Comparison of ENCODE assay signal across 23 cellular contexts in genomic region chr2:25692143-25692542, GRCh38. TPM values are rescaled to one million over a fixed set of nuclear protein-coding genes. Genes with fewer than 3 reads are reported as not detected.
DNase-seq lines count a peak whose midpoint lies in the region; ATAC-seq and TF ChIP-seq lines count a peak whose summit lies in the region.
"Had no signal": no experiment of that assay in that cellular context is flagged by ENCODE, and none has a peak within 500 bp of the region (broad histone marks: within the 10 kb centered on the region; RNA-seq: fewer than 3 reads in every experiment).

No MANE protein-coding gene starts in this region.

- no peaks in the 10 kb centered on the region for H3K9me3 ChIP-seq in PC-3 (ENCODE audit: low read length)
- no peaks in the 10 kb centered on the region for H3K9me3 ChIP-seq in ascending aorta
- H3K9me3 ChIP-seq: tibial artery had no signal

- no peak for TF ChIP-seq CTCF in PC-3 (conservative IDR thresholded peaks at IDR 0.05; ENCODE audit: low read depth, low read length)
- no peak for TF ChIP-seq CTCF in neural crest cell (conservative IDR thresholded peaks at IDR 0.05)
- no peak for TF ChIP-seq CTCF in ascending aorta (IDR thresholded peaks at IDR 0.05)

- H3K27me3 Mint-ChIP-seq in neural crest cell (ENCODE audit: low read depth), result no peaks in the 10 kb centered on the region
- H3K27me3 Mint-ChIP-seq: activated T-cell treated with anti-CD3 and anti-CD28 coated beads, Interleukin-2, amount 50 U/mL, for 24 hours; dendritic cell treated with granulocyte-macrophage colony-stimulating factor and Interleukin-4, amounts not matched to agents 40 ng/mL and 50 ng/mL, for 4 days had no signal

- H3F3A ChIP-seq in PC-3 (ENCODE audit: low read length, unreplicated experiment), result no peaks in the 10 kb centered on the region

- no TSS peak for BruUV-seq in PC-3 (replicated peaks; lab: Mats Ljungman, UMichigan)

- POLR2A ChIA-PET in PC-3 (lab: Charles Lee; ENCODE audit: unreplicated experiment), result interaction anchor here (0.7 kb wide), 1 partner anchor 72 kb away, joined by 32 read pairs; no protein-coding TSS in a partner anchor

- peak; percentile 53 for DNase-seq in EL
- peak; percentile 79 for DNase-seq in PC-3
- DNase-seq in dermis blood vessel endothelial cell, result peak; percentile 37
- DNase-seq in neural crest cell (ENCODE audit: low read depth, low spot score), result peak; percentile 18
- DNase-seq in ureter (ENCODE audit: low spot score), result no peak
- DNase-seq in ascending aorta (ENCODE audit: low spot score in 2 of 2), result no peak
- DNase-seq: activated CD4-positive, alpha-beta memory T cell treated with anti-CD3 and anti-CD28 coated beads, Interleukin-2, amount 10 ng/mL, durations not matched to agents 7 days and 5 days; activated CD4-positive, CD25-positive, alpha-beta regulatory T cell; activated T-cell treated with anti-CD3 and anti-CD28 coated beads, Interleukin-2, amount 50 U/mL, for 24 hours; CD8-positive, alpha-beta memory T cell; DMS79 treated with DMSO at 0.1 percent for 48 hours; erythroblast; NCI-H1436; NCI-H2171; NCI-H69; stimulated activated naive CD4-positive, alpha-beta T cell had no signal

- ATAC-seq in PC-3 (peak; percentile 59), HG02763 (IDR thresholded peaks at IDR 0.05; ENCODE audit: unreplicated experiment) (no peak), HG03378 (IDR thresholded peaks at IDR 0.05; ENCODE audit: unreplicated experiment) (no peak)
- ATAC-seq: activated naive CD4-positive, alpha-beta T cell treated with anti-CD3 and anti-CD28 coated beads, Interleukin-2, amount 50 U/mL, for 72 hours had no signal

- H3K4me1 Mint-ChIP-seq in neural crest cell, result peaks cover 20% of the 10 kb centered on the region
- H3K4me1 Mint-ChIP-seq: activated CD4-positive, alpha-beta memory T cell treated with anti-CD3 and anti-CD28 coated beads, Interleukin-2, amount 10 ng/mL, durations not matched to agents 7 days and 5 days; CD8-positive, alpha-beta memory T cell had no signal

- H3K36me3 ChIP-seq in PC-3 (ENCODE audit: low read depth, low read length), result no peaks in the 10 kb centered on the region
- H3K36me3 ChIP-seq in ascending aorta, result no peaks in the 10 kb centered on the region
- H3K36me3 ChIP-seq: tibial artery had no signal

- H3K9ac ChIP-seq in PC-3 (ENCODE audit: low read length), result no peak overlapping the region

- H3K4me3 Mint-ChIP-seq in neural crest cell, result peak overlapping the region; percentile 38
- H3K4me3 Mint-ChIP-seq: activated CD4-positive, alpha-beta memory T cell treated with anti-CD3 and anti-CD28 coated beads, Interleukin-2, amount 10 ng/mL, durations not matched to agents 7 days and 5 days; activated T-cell treated with anti-CD3 and anti-CD28 coated beads, Interleukin-2, amount 50 U/mL, for 24 hours; CD8-positive, alpha-beta memory T cell; dendritic cell treated with granulocyte-macrophage colony-stimulating factor and Interleukin-4, amounts not matched to agents 40 ng/mL and 50 ng/mL, for 4 days; T-helper 2 cell treated with Interferon-gamma antibody and Interleukin-4, amounts not matched to agents 5 μg/mL and 100 μg/mL, for 36 hours had no signal

- no peaks in the 10 kb centered on the region for H3K36me3 Mint-ChIP-seq in neural crest cell (ENCODE audit: low read depth)
- H3K36me3 Mint-ChIP-seq: activated naive CD4-positive, alpha-beta T cell treated with anti-CD3 and anti-CD28 coated beads, Interleukin-2, amount 50 U/mL, for 72 hours; CD8-positive, alpha-beta memory T cell had no signal

- no peaks in the 10 kb centered on the region for H3K9me3 Mint-ChIP-seq in neural crest cell
- H3K9me3 Mint-ChIP-seq: activated CD4-positive, alpha-beta memory T cell treated with anti-CD3 and anti-CD28 coated beads, Interleukin-2, amount 10 ng/mL, durations not matched to agents 7 days and 5 days; activated naive CD4-positive, alpha-beta T cell treated with anti-CD3 and anti-CD28 coated beads, Interleukin-2, amount 50 U/mL, for 72 hours; activated T-cell treated with anti-CD3 and anti-CD28 coated beads, Interleukin-2, amount 50 U/mL, for 24 hours; CD8-positive, alpha-beta memory T cell; dendritic cell treated with granulocyte-macrophage colony-stimulating factor and Interleukin-4, amounts not matched to agents 40 ng/mL and 50 ng/mL, for 4 days; T-helper 2 cell treated with Interferon-gamma antibody and Interleukin-4, amounts not matched to agents 5 μg/mL and 100 μg/mL, for 36 hours had no signal

- CTCF ChIA-PET in PC-3 (lab: Charles Lee), result interaction anchor here (0.6 to 1.0 kb wide), 3 partner anchors 27 to 85 kb away, joined by 3 read pairs; no protein-coding TSS in a partner anchor

- H2AFZ ChIP-seq in PC-3 (ENCODE audit: low read length), result no peak overlapping the region

- no peak overlapping the region for H3K4me2 ChIP-seq in PC-3 (ENCODE audit: low read length)

- H3K27me3 ChIP-seq in PC-3 (ENCODE audit: low read length), result no peaks in the 10 kb centered on the region
- H3K27me3 ChIP-seq in ascending aorta, result no peaks in the 10 kb centered on the region

- peak overlapping the region; percentile 96 for H3K27ac Mint-ChIP-seq in neural crest cell (ENCODE audit: unreplicated experiment)
- H3K27ac Mint-ChIP-seq: activated CD4-positive, alpha-beta memory T cell treated with anti-CD3 and anti-CD28 coated beads, Interleukin-2, amount 10 ng/mL, durations not matched to agents 7 days and 5 days; activated naive CD4-positive, alpha-beta T cell treated with anti-CD3 and anti-CD28 coated beads, Interleukin-2, amount 50 U/mL, for 72 hours; activated T-cell treated with anti-CD3 and anti-CD28 coated beads, Interleukin-2, amount 50 U/mL, for 24 hours; CD8-positive, alpha-beta memory T cell; dendritic cell treated with granulocyte-macrophage colony-stimulating factor and Interleukin-4, amounts not matched to agents 40 ng/mL and 50 ng/mL, for 4 days; T-helper 2 cell treated with Interferon-gamma antibody and Interleukin-4, amounts not matched to agents 5 μg/mL and 100 μg/mL, for 36 hours had no signal

- no peaks in the 10 kb centered on the region for H3K79me2 ChIP-seq in PC-3 (ENCODE audit: low read length)

- intact Hi-C loops in PC-3 (cut with micrococcal nuclease) (no loop called here), ascending aorta (cut with DNase I) (no loop called here)

- H3K9me2 ChIP-seq in PC-3 (replicated peaks; ENCODE audit: low read length), result no peaks in the 10 kb centered on the region

- H3K27ac ChIP-seq in PC-3 (ENCODE audit: low read length) (no peak overlapping the region), ascending aorta (no peak overlapping the region)
- H3K27ac ChIP-seq: SK-N-MC, tibial artery had no signal

- no peaks in the 10 kb centered on the region for H4K20me1 ChIP-seq in PC-3 (ENCODE audit: low read length)

- H3K4me1 ChIP-seq in PC-3 (ENCODE audit: insufficient read depth, low read length) (no peaks in the 10 kb centered on the region; the same call in 1 of the 2 replicates), ascending aorta (no peaks in the 10 kb centered on the region)
- H3K4me1 ChIP-seq: tibial artery had no signal

- H3K4me3 ChIP-seq in PC-3 (ENCODE audit: low read length), result no peak overlapping the region
- H3K4me3 ChIP-seq in ascending aorta, result no peak overlapping the region
- H3K4me3 ChIP-seq: SK-N-MC, tibial artery had no signal

RNA-seq across cellular contexts. Expression of gene DTNB, which starts 18.8 kb away (rescaled TPM):
- total RNA-seq in PC-3 (2014; rRNA removed) (23.1 and 23.6 TPM in 2 replicates), dermis blood vessel endothelial cell (5.8 and 7.7 TPM in 2 replicates), neural crest cell (28.9 and 29.5 TPM in 2 replicates), ureter (33.8 TPM), ascending aorta (22.7 TPM)

Comparison
In these comparisons a context has a peak if more than half of its experiments do, and no peak if none do; other contexts are left out.
1. DNase-seq: peak in EL (single experiment), PC-3 (single experiment), dermis blood vessel endothelial cell (single experiment) and neural crest cell (single experiment); none in ureter (single experiment) and ascending aorta (0 of 2).